ENCODE assay signal across 14 cellular contexts in the genomic region with DNA sequence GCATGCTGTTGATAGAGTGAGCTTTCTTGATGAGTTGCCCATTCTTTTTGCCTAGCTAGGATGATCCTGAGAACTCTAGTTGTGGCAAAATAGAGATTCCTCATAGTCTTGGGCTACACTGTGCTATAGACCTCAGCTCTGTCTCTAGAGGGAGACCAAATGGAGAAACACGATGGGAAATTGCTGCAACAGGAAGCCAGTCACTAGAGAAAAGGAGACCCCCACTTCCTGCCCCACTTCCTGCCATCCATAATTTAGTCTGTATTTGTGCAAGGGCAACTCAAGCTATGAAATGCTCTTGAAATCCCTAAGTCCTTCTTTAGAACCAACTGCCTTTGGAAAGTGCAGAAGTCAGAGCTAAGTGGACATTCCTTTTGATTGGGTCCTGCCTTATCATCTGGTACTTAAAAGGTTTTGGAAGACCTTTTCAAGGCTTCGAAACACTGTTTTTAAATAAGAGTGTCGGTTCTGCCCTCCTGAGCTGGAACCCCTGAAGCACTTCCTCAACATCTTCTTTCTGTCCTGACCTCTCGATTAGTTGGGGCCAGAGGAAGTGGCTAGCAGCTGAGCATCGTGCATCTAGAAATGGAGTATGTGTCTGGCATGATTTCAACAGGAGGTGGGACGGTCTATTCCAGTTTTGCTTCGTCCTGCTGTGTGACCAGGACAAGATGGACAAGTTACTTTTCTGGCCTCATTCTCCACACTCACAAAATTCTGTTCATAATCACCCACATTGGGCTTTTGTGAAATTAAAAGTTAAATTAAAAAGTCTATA. TPM values are rescaled to one million over a fixed set of nuclear protein-coding genes. Genes with fewer than 3 reads are reported as not detected.
DNase-seq lines count a peak whose midpoint lies in the region; ATAC-seq and TF ChIP-seq lines count a peak whose summit lies in the region.
"Had no signal": no experiment of that assay in that cellular context is flagged by ENCODE, and none has a peak within 500 bp of the region (broad histone marks: within the 10 kb centered on the region; RNA-seq: fewer than 3 reads in every experiment).

No MANE protein-coding gene starts in this region.

- TF ChIP-seq CTCF in heart left ventricle (IDR thresholded peaks at IDR 0.05) (no peak), fibroblast of lung (conservative IDR thresholded peaks at IDR 0.05 in 1 of 2, IDR thresholded peaks at IDR 0.05 in 1 of 2; ENCODE audit: low read depth in 1 of 2, low read length in 2 of 2) (no peak), vagina (IDR thresholded peaks at IDR 0.05) (no peak), endodermal cell (conservative IDR thresholded peaks at IDR 0.05) (no peak)

- no peak overlapping the region for H3K4me3 ChIP-seq in heart left ventricle
- H3K4me3 ChIP-seq in fibroblast of lung (replicated peaks in 1 of 4; ENCODE audit: control extremely low read depth in 1 of 4, insufficient read depth in 1 of 4, low read depth in 3 of 4, low read length in 4 of 4), result no peak overlapping the region
- H3K4me3 ChIP-seq in vagina, result no peak overlapping the region
- H3K4me3 ChIP-seq in effector memory CD4-positive, alpha-beta T cell (ENCODE audit: insufficient read depth, low read depth, low read length, poor library complexity, severe bottlenecking), result no peak overlapping the region
- H3K4me3 ChIP-seq in endodermal cell (ENCODE audit: low read length), result no peak overlapping the region
- H3K4me3 ChIP-seq: upper lobe of right lung had no signal

- no peaks in the 10 kb centered on the region for H3K27me3 Mint-ChIP-seq in endodermal cell (ENCODE audit: insufficient read depth)

- intact Hi-C loops in left ventricle myocardium superior (cut with micrococcal nuclease), result no loop called here
- intact Hi-C loops in heart left ventricle (cut with DNase I), result loop anchor here in 3 of 10 donors (5.0 to 10.0 kb wide), 3 partner anchors 36 to 49 kb away; no protein-coding TSS in a partner anchor
- intact Hi-C loops in vagina (cut with DNase I), result no loop called here

- H3K4me1 Mint-ChIP-seq in endodermal cell, result peaks cover 23% of the 10 kb centered on the region

- no peaks in the 10 kb centered on the region for H4K20me1 ChIP-seq in fibroblast of lung (ENCODE audit: control insufficient read depth, extremely low read depth, insufficient read depth, low read length)

- H3K9ac ChIP-seq in fibroblast of lung (ENCODE audit: insufficient read depth, low read length), result no peak overlapping the region
- no peak overlapping the region for H3K9ac ChIP-seq in endodermal cell (ENCODE audit: extremely low read depth, low read length, poor library complexity, severe bottlenecking)

- H3K27me3 ChIP-seq in heart left ventricle (no peaks in the 10 kb centered on the region), fibroblast of lung (ENCODE audit: control insufficient read depth, insufficient read depth, low read length) (no peaks in the 10 kb centered on the region), vagina (no peaks in the 10 kb centered on the region), endodermal cell (ENCODE audit: control insufficient read depth, insufficient read depth, low read length, poor library complexity, severe bottlenecking) (no peaks in the 10 kb centered on the region)
- H3K27me3 ChIP-seq in effector memory CD4-positive, alpha-beta T cell (replicated peaks; ENCODE audit: control insufficient read depth, insufficient read depth, low read length, poor library complexity, severe bottlenecking), result no peaks in the 10 kb centered on the region
- H3K27me3 ChIP-seq: upper lobe of right lung had no signal

- no peak overlapping the region for H3K4me3 Mint-ChIP-seq in endodermal cell

- no peak overlapping the region for H3K27ac Mint-ChIP-seq in endodermal cell

- H3K27ac ChIP-seq in heart left ventricle (peak overlapping the region in 3 of 12 donors; percentile 9 to 36 (median 25)), fibroblast of lung (ENCODE audit: insufficient read depth, low read length) (peak overlapping the region; percentile 59), vagina (no peak overlapping the region), endodermal cell (ENCODE audit: low read depth, low read length) (no peak overlapping the region)
- no peak overlapping the region for H3K27ac ChIP-seq in effector memory CD4-positive, alpha-beta T cell (ENCODE audit: insufficient read depth, low read length, poor library complexity, severe bottlenecking)
- H3K27ac ChIP-seq: upper lobe of right lung had no signal

- TF ChIP-seq POLR2A in heart left ventricle (IDR thresholded peaks at IDR 0.05) (no peak), vagina (IDR thresholded peaks at IDR 0.05) (no peak)

- H2AFZ ChIP-seq in fibroblast of lung (ENCODE audit: low read length), result no peak overlapping the region

- H3K4me1 ChIP-seq in heart left ventricle (peaks cover 0 to 26% (median 9%) of the 10 kb centered on the region in 12 donors), fibroblast of lung (ENCODE audit: control insufficient read depth, extremely low read depth, insufficient read depth, low read length) (peaks cover 22% of the 10 kb centered on the region), vagina (peaks cover 5% of the 10 kb centered on the region), endodermal cell (ENCODE audit: control insufficient read depth, insufficient read depth, low read length) (peaks cover 3% of the 10 kb centered on the region)
- H3K4me1 ChIP-seq in effector memory CD4-positive, alpha-beta T cell (ENCODE audit: control insufficient read depth, insufficient read depth, low read length, poor library complexity, severe bottlenecking), result no peaks in the 10 kb centered on the region
- H3K4me1 ChIP-seq: upper lobe of right lung had no signal

- H3K36me3 Mint-ChIP-seq in endodermal cell (ENCODE audit: low read depth), result no peaks in the 10 kb centered on the region

- H3K36me3 ChIP-seq in heart left ventricle (no peaks in the 10 kb centered on the region), fibroblast of lung (ENCODE audit: control insufficient read depth, insufficient read depth, low read length) (no peaks in the 10 kb centered on the region), vagina (no peaks in the 10 kb centered on the region), endodermal cell (ENCODE audit: control insufficient read depth, insufficient read depth, low read length) (no peaks in the 10 kb centered on the region)
- no peaks in the 10 kb centered on the region for H3K36me3 ChIP-seq in effector memory CD4-positive, alpha-beta T cell (ENCODE audit: control insufficient read depth, insufficient read depth, low read length)
- H3K36me3 ChIP-seq: upper lobe of right lung had no signal

- DNase-seq in left ventricle myocardium superior, result no peak
- no peak for DNase-seq in heart left ventricle
- peak; percentile 47 for DNase-seq in RPMI7951 (ENCODE audit: low read depth)
- no peak for DNase-seq in fibroblast of lung (ENCODE audit: low read depth in 2 of 2)
- peak; percentile 14 to 82 for DNase-seq in vagina (ENCODE audit: extremely low spot score in 2 of 2)
- DNase-seq in effector memory CD4-positive, alpha-beta T cell, result no peak
- DNase-seq in endodermal cell, result no peak
- DNase-seq: activated CD8-positive, alpha-beta memory T cell treated with anti-CD3 and anti-CD28 coated beads, Interleukin-2, amount 50 U/mL, for 48 hours; DMS153; NCI-H1436 treated with DMSO at 0.1 percent for 48 hours; NCI-H510A treated with DMSO at 0.1 percent for 48 hours; upper lobe of right lung had no signal

- H3K9me3 ChIP-seq in heart left ventricle (no peaks in the 10 kb centered on the region), fibroblast of lung (ENCODE audit: control insufficient read depth, insufficient read depth, low read depth, low read length) (no peaks in the 10 kb centered on the region), vagina (no peaks in the 10 kb centered on the region), endodermal cell (ENCODE audit: control insufficient read depth, low read length) (no peaks in the 10 kb centered on the region)
- no peaks in the 10 kb centered on the region for H3K9me3 ChIP-seq in effector memory CD4-positive, alpha-beta T cell (ENCODE audit: control insufficient read depth, low read length)
- H3K9me3 ChIP-seq: upper lobe of right lung had no signal

- H3K9me3 Mint-ChIP-seq in endodermal cell, result no peaks in the 10 kb centered on the region

- no peak overlapping the region for H3K4me2 ChIP-seq in fibroblast of lung (ENCODE audit: extremely low read depth, insufficient read depth, low read length)

- H3K79me2 ChIP-seq in fibroblast of lung (ENCODE audit: control insufficient read depth, insufficient read depth, low read length), result no peaks in the 10 kb centered on the region

- 45 to 51% (median 46%) methylated on average over 7 of the region's 7 CpGs for WGBS in heart left ventricle, 4 donors
- WGBS in endodermal cell (ENCODE audit: insufficient coverage in 1 of 2, insufficient read length in 1 of 2), 2 experiments, result 89 to 97% methylated on average over 3 to 7 of the region's 7 CpGs

- peak; percentile 12 for ATAC-seq in left ventricle myocardium superior
- no peak for ATAC-seq in heart left ventricle
- ATAC-seq in GM21825 (IDR thresholded peaks at IDR 0.05; ENCODE audit: unreplicated experiment), result no peak
- ATAC-seq: upper lobe of right lung had no signal

RNA-seq across cellular contexts. Expression of a gene that starts 8.6 kb away (rescaled TPM):
- total RNA-seq in left ventricle myocardium superior (3.0 TPM), heart left ventricle (1 to 10 TPM in 8 of 9 donors, under 1 TPM in 1; 0.69 to 3.7 (median 1.6) TPM), fibroblast of lung (11.0 and 25.3 TPM in 2 replicates), vagina (4.9 TPM), endodermal cell (under 1 TPM in 1 of 2 donors, not detected in 1; 0.22 TPM)
- polyA plus RNA-seq in heart left ventricle (1 to 10 TPM; 1.5 to 2.4 TPM), fibroblast of lung (6.0 and 17.8 TPM in 2 replicates)
- 13.8 and 16.4 TPM in 2 replicates for total RNA-seq in RPMI7951 (2014; rRNA removed; shearing (Covaris generic))
- polyA plus RNA-seq in fibroblast of lung (2012), result 4.3 and 13.1 TPM in 2 replicates
- 3.6 and 4.0 TPM in 2 replicates for polyA minus RNA-seq in fibroblast of lung (ENCODE audit: low replicate concordance)
- polyA plus RNA-seq in endodermal cell (2013, experiment 1 of 2), result 0.18 TPM
- polyA plus RNA-seq in endodermal cell (2013, experiment 2 of 2), result 0.25 TPM
- total RNA-seq: pulmonary artery endothelial cell had no signal

Comparison
In these comparisons a context has a peak if more than half of its experiments do, and no peak if none do; other contexts are left out.
1. DNase-seq: peak in RPMI7951 (single experiment) and vagina (2 of 2); none in left ventricle myocardium superior (single experiment), heart left ventricle (0 of 5), fibroblast of lung (0 of 2), effector memory CD4-positive, alpha-beta T cell (0 of 3) and endodermal cell (single experiment).